Comparison of ENCODE assay signal across 1 cellular context in genomic region chr5:54692631-54693030, GRCh38.
TF ChIP-seq lines count a peak whose summit lies in the region.

No MANE protein-coding gene starts in this region.

TF ChIP-seq in IMR-90, 13 proteins besides CTCF, POLR2A, EP300 and RAD21 (continued from another document):
- TF ChIP-seq ELK1 (IDR thresholded peaks at IDR 0.05; ENCODE audit: borderline replicate concordance, low read depth, low read length): no peak
- TF ChIP-seq RFX5 (IDR thresholded peaks at IDR 0.05; ENCODE audit: low read depth, low read length): no peak
TF ChIP-seq in IMR-90: peak in this region for 0.
